Comparison of ENCODE assay signal across 33 cellular contexts in the genomic region with DNA sequence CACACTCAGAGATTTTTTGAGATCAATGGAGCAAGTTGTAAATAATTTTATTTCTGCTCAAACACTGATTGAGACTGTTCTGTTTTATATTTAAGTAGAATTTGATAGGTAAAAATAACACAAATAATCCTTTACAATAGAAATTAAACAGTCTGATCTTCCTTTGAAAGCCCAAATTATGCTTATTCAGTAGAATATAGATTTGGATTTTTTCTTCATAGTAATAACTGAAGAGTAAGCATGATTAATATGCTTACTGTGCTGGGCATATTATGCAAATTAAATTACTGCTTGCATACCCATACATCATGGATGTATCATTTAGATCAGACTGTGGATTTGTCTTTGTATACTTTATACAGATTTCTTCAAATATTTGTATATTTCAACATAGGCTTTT.
"Had no signal": no experiment of that assay in that cellular context is flagged by ENCODE, and none has a peak within 500 bp of the region (broad histone marks: within the 10 kb centered on the region; RNA-seq: fewer than 3 reads in every experiment).

No MANE protein-coding gene starts in this region.

- H3K27ac ChIP-seq: adrenal gland, ascending aorta, body of pancreas, brain microvascular endothelial cell, breast epithelium, cardiac muscle cell had no signal

- H3K4me3 ChIP-seq: adrenal gland, ascending aorta, body of pancreas, breast epithelium, cardiac muscle cell had no signal

- H3K9me3 ChIP-seq: adrenal gland, ascending aorta, body of pancreas, breast epithelium had no signal

- FAIRE-seq: astrocyte, bronchial epithelial cell had no signal

- DNase-seq: activated effector memory CD4-positive, alpha-beta T cell treated with anti-CD3 and anti-CD28 coated beads, Interleukin-2, amount 50 U/mL, for 16 hours; activated effector memory CD4-positive, alpha-beta T cell treated with Interleukin-2 at 50 U/mL for 16 hours; activated gamma-delta T cell; activated gamma-delta T cell treated with Interleukin-2 at 50 U/mL for 16 hours; activated naive CD4-positive, alpha-beta T cell; activated naive CD4-positive, alpha-beta T cell treated with anti-CD3 and anti-CD28 coated beads for 36 hours; activated naive CD4-positive, alpha-beta T cell treated with anti-CD3 and anti-CD28 coated beads, Interleukin-2, amount 10 ng/mL, durations not matched to agents 7 days and 5 days; activated naive CD4-positive, alpha-beta T cell treated with anti-CD3 and anti-CD28 coated beads, Interleukin-2, amount 50 U/mL, for 16 hours; activated naive CD4-positive, alpha-beta T cell treated with Interleukin-2 at 50 U/mL for 16 hours; activated naive CD8-positive, alpha-beta T cell treated with anti-CD3 and anti-CD28 coated beads for 36 hours; activated naive CD8-positive, alpha-beta T cell treated with anti-CD3 and anti-CD28 coated beads, Interleukin-2, amount 10 ng/mL, durations not matched to agents 7 days and 5 days; activated naive CD8-positive, alpha-beta T cell treated with anti-CD3 and anti-CD28 coated beads, Interleukin-2, amount 50 U/mL, for 24 hours; activated T-cell treated with anti-CD3 and anti-CD28 coated beads, Interleukin-2, amount 50 U/mL, for 24 hours; activated T-cell treated with anti-CD3 and anti-CD28 coated beads, Interleukin-2, amount 50 U/mL, for 4 hours; activated T-cell treated with anti-CD3 and anti-CD28 coated beads, Interleukin-2, amount 50 U/mL, for 48 hours; activated T-cell treated with anti-CD3 and anti-CD28 coated beads, Interleukin-2, amount 50 U/mL, for 72 hours; adrenal gland; amniotic stem cell; amygdala; anterior cingulate cortex; aorta; body of pancreas; brain microvascular endothelial cell; caudate nucleus; central memory CD4-positive, alpha-beta T cell; cerebellar nuclear complex had no signal

- ATAC-seq: activated naive CD4-positive, alpha-beta T cell treated with anti-CD3 and anti-CD28 coated beads, Interleukin-2, amount 50 U/mL, for 72 hours; activated naive CD8-positive, alpha-beta T cell treated with anti-CD3 and anti-CD28 coated beads, Interleukin-2, amount 50 U/mL, for 24 hours; activated T-cell treated with anti-CD3 and anti-CD28 coated beads, Interleukin-2, amount 50 U/mL, for 4 hours; activated T-cell treated with anti-CD3 and anti-CD28 coated beads, Interleukin-2, amount 50 U/mL, for 72 hours; activated T-helper 17 cell treated with anti-CD3 and anti-CD28 coated beads, Interleukin-2, amount 50 U/mL, for 72 hours; body of pancreas had no signal

- H3K27me3 ChIP-seq: adrenal gland, ascending aorta, body of pancreas, brain microvascular endothelial cell, breast epithelium, cardiac muscle cell had no signal

- H3K4me1 ChIP-seq: adrenal gland, ascending aorta, body of pancreas, breast epithelium had no signal

- H3K36me3 ChIP-seq: adrenal gland, ascending aorta, brain microvascular endothelial cell, breast epithelium, cardiac muscle cell had no signal
